In genomic region chr7:98653601-98654310, GRCh38 we compare ENCODE assay signal across 26 cellular contexts. TPM values are rescaled to one million over a fixed set of nuclear protein-coding genes. Genes with fewer than 3 reads are reported as not detected.
A peak's percentile ranks its signal among the peaks of the same experiment; 100 is the strongest.
DNase-seq lines count a peak whose midpoint lies in the region; ATAC-seq, FAIRE-seq and TF ChIP-seq lines count a peak whose summit lies in the region.
"Had no signal": no experiment of that assay in that cellular context is flagged by ENCODE, and none has a peak within 500 bp of the region (broad histone marks: within the 10 kb centered on the region; RNA-seq: fewer than 3 reads in every experiment).

No MANE protein-coding gene starts in this region.

- H3K27ac ChIP-seq in HepG2 (ENCODE audit: extremely low read length, insufficient read depth, low read length) (no peak overlapping the region), right lobe of liver (no peak overlapping the region), spleen (no peak overlapping the region)
- no peak overlapping the region for H3K27ac ChIP-seq in effector memory CD4-positive, alpha-beta T cell (ENCODE audit: insufficient read depth, low read length, poor library complexity, severe bottlenecking)
- H3K27ac ChIP-seq: A549; BLaER1 treated with 17β-estradiol and CSF1 and Interleukin-3, amounts not matched to agents 10 nM and 100 nM had no signal

- H3K79me2 ChIP-seq in HepG2 (ENCODE audit: insufficient read depth, low read length), result no peaks in the 10 kb centered on the region

- BruUV-seq in HepG2 (replicated peaks; lab: Mats Ljungman, UMichigan), result no TSS peak

- no peak for FAIRE-seq in HepG2 (lab: Jason Lieb, UNC)
- FAIRE-seq: A549, D721Med, G401.6, GM12892, GM19239, H54 had no signal

- peaks cover 9% of the 10 kb centered on the region for H3K4me1 ChIP-seq in HepG2 (ENCODE audit: insufficient read depth, low read length)
- H3K4me1 ChIP-seq in right lobe of liver, result no peaks in the 10 kb centered on the region
- H3K4me1 ChIP-seq in spleen, result no peaks in the 10 kb centered on the region
- no peaks in the 10 kb centered on the region for H3K4me1 ChIP-seq in effector memory CD4-positive, alpha-beta T cell (ENCODE audit: control insufficient read depth, insufficient read depth, low read length, poor library complexity, severe bottlenecking)
- H3K4me1 ChIP-seq: A549, BE2C had no signal

- 24% methylated on average over 6 of the region's 6 CpGs for WGBS in HepG2 (ENCODE audit: low lambda C conversion rate)
- WGBS in right lobe of liver (ENCODE audit: insufficient coverage, low coverage, low lambda C conversion rate, missing lambda C conversion rate), result 69% methylated on average over 5 of the region's 6 CpGs
- WGBS in spleen, 5 donors, result 69 to 87% (median 81%) methylated on average over 6 of the region's 6 CpGs

- intact Hi-C loops in HepG2 (cut with micrococcal nuclease; ENCODE audit: unreplicated experiment), result no loop called here
- intact Hi-C loops in right lobe of liver (cut with DNase I), result no loop called here
- intact Hi-C loops in spleen (cut with DNase I; ENCODE audit: low total_unique reads), result no loop called here

- POLR2A ChIA-PET in HepG2 (lab: Yijun Ruan, JAX), result no interaction called here

- TF ChIP-seq POLR2A in HepG2 (IDR thresholded peaks at IDR 0.05; ENCODE audit: insufficient read depth in 1 of 2, low read depth in 2 of 2, low read length in 2 of 2) (no peak), right lobe of liver (IDR thresholded peaks at IDR 0.05) (no peak), spleen (IDR thresholded peaks at IDR 0.05) (no peak)

- in situ Hi-C loops in HepG2 (cut with HindIII; ENCODE audit: extremely low pct_ligation_motif_present, low pct_unique_long_range_greater_than_20kb), result no loop called here

- no peak overlapping the region for H2AFZ ChIP-seq in HepG2 (ENCODE audit: low read length)
- H2AFZ ChIP-seq: GM23338 had no signal

- DNase-seq in HepG2 (ENCODE audit: low spot score) (peak; percentile 6), right lobe of liver (no peak), myocyte (ENCODE audit: low read depth) (peak; percentile 90), spleen (peak; percentile 36)
- DNase-seq in effector memory CD4-positive, alpha-beta T cell, result no peak
- DNase-seq: 8988T; ACHN; AML-193; BE2C; CD4-positive, alpha-beta T cell; CD8-positive, alpha-beta memory T cell; DMS 273 treated with DMSO at 0.1 percent for 48 hours; DMS53; DMS79 treated with DMSO at 0.1 percent for 48 hours had no signal

- H3K36me3 ChIP-seq in HepG2 (replicated peaks in 1 of 2; ENCODE audit: control insufficient read depth in 1 of 2, insufficient read depth in 2 of 2, low read length in 2 of 2) (no peaks in the 10 kb centered on the region), right lobe of liver (no peaks in the 10 kb centered on the region), spleen (no peaks in the 10 kb centered on the region)
- no peaks in the 10 kb centered on the region for H3K36me3 ChIP-seq in effector memory CD4-positive, alpha-beta T cell (ENCODE audit: control insufficient read depth, insufficient read depth, low read length)
- H3K36me3 ChIP-seq: BE2C, HAP-1 had no signal

- H3K4me2 ChIP-seq in HepG2 (ENCODE audit: low read depth, low read length), result no peak overlapping the region; the same call in 1 of the 2 replicates
- H3K4me2 ChIP-seq: A549; BLaER1 treated with 17β-estradiol and CSF1 and Interleukin-3, amounts not matched to agents 10 nM and 100 nM; GM23338 had no signal

- peaks cover 0 to 6% of the 10 kb centered on the region in 2 experiments; a peak in 2 of 5 replicates for H3K27me3 ChIP-seq in HepG2 (ENCODE audit: control insufficient read depth in 1 of 2, insufficient read depth in 2 of 2, low read length in 2 of 2)
- H3K27me3 ChIP-seq in right lobe of liver, result no peaks in the 10 kb centered on the region
- no peaks in the 10 kb centered on the region for H3K27me3 ChIP-seq in spleen (replicated peaks in 1 of 7)
- no peaks in the 10 kb centered on the region for H3K27me3 ChIP-seq in effector memory CD4-positive, alpha-beta T cell (replicated peaks; ENCODE audit: control insufficient read depth, insufficient read depth, low read length, poor library complexity, severe bottlenecking)
- H3K27me3 ChIP-seq: BE2C; BLaER1 treated with 17β-estradiol and CSF1 and Interleukin-3, amounts not matched to agents 10 nM and 100 nM had no signal

- ATAC-seq in HepG2 (peak; percentile 83), right lobe of liver (no peak), GM21529 (IDR thresholded peaks at IDR 0.05; ENCODE audit: unreplicated experiment) (no peak), HG03280 (IDR thresholded peaks at IDR 0.05; ENCODE audit: unreplicated experiment) (no peak)
- ATAC-seq: A549, GM23338 had no signal

- TF ChIP-seq EP300 in HepG2 (IDR thresholded peaks at IDR 0.05; ENCODE audit: low read depth in 2 of 2, low read length in 2 of 2) (no peak), HepG2 (CRISPR knock-in tag; IDR thresholded peaks at IDR 0.05; ENCODE audit: borderline replicate concordance) (no peak)

- TF ChIP-seq RAD21 in HepG2 (CRISPR knock-in tag; IDR thresholded peaks at IDR 0.05), result no peak

- CTCF ChIA-PET in HepG2 (lab: Yijun Ruan, JAX; ENCODE audit: low intra/inter-chr PET ratio, low total read pairs), result no interaction called here

- H3K9me3 ChIP-seq in HepG2 (ENCODE audit: low read length), result no peaks in the 10 kb centered on the region
- no peaks in the 10 kb centered on the region for H3K9me3 ChIP-seq in right lobe of liver
- H3K9me3 ChIP-seq in spleen, result peaks cover 0 to 34% (median 21%) of the 10 kb centered on the region in 8 donors
- no peaks in the 10 kb centered on the region for H3K9me3 ChIP-seq in effector memory CD4-positive, alpha-beta T cell (ENCODE audit: control insufficient read depth, low read length)

- no peak overlapping the region for H3K9ac ChIP-seq in HepG2 (ENCODE audit: insufficient read depth, low read depth, low read length)
- H3K9ac ChIP-seq: BLaER1 treated with 17β-estradiol and CSF1 and Interleukin-3, amounts not matched to agents 10 nM and 100 nM had no signal

- no peaks in the 10 kb centered on the region for H4K20me1 ChIP-seq in HepG2 (ENCODE audit: insufficient read depth, low read length)
- H4K20me1 ChIP-seq: BLaER1 treated with 17β-estradiol and CSF1 and Interleukin-3, amounts not matched to agents 10 nM and 100 nM had no signal

- TF ChIP-seq CTCF in HepG2 (CRISPR knock-in tag; IDR thresholded peaks at IDR 0.05) (no peak), right lobe of liver (IDR thresholded peaks at IDR 0.05) (no peak), spleen (IDR thresholded peaks at IDR 0.05 in 8 of 11, conservative IDR thresholded peaks at IDR 0.05 in 3 of 11) (no peak)

- H3K4me3 ChIP-seq in HepG2 (replicated peaks in 1 of 3; ENCODE audit: insufficient read depth in 1 of 3, low read depth in 2 of 3, low read length in 3 of 3), result no peak overlapping the region
- no peak overlapping the region for H3K4me3 ChIP-seq in right lobe of liver
- no peak overlapping the region for H3K4me3 ChIP-seq in spleen
- H3K4me3 ChIP-seq in effector memory CD4-positive, alpha-beta T cell (ENCODE audit: insufficient read depth, low read depth, low read length, poor library complexity, severe bottlenecking), result no peak overlapping the region
- H3K4me3 ChIP-seq: A549; BLaER1 treated with 17β-estradiol and CSF1 and Interleukin-3, amounts not matched to agents 10 nM and 100 nM; GM23338; HAP-1 had no signal

TF ChIP-seq in HepG2, 621 proteins besides CTCF, POLR2A, EP300 and RAD21 (continues in another document):
- TF ChIP-seq SALL1 (CRISPR knock-in tag; IDR thresholded peaks at IDR 0.05) (peak; percentile 27; the same call in 1 of the 2 replicates), ELF3 (CRISPR knock-in tag; IDR thresholded peaks at IDR 0.05) (peak; percentile 25; the same call in 1 of the 2 replicates), ETV5 (CRISPR knock-in tag; IDR thresholded peaks at IDR 0.05; ENCODE audit: borderline replicate concordance) (peak; percentile 54; the same call in 1 of the 2 replicates), ZBTB34 (CRISPR knock-in tag; IDR thresholded peaks at IDR 0.05) (no peak)

RNA-seq across cellular contexts. Expression of gene NPTX2, which starts 36.7 kb away (rescaled TPM):
- total RNA-seq in HepG2 (2016; rRNA removed; fragmentation: Illumina TruSeq; extraction: Trizol) (not detected in 2 replicates), right lobe of liver (1 to 10 TPM in 3 of 6 experiments, under 1 TPM in 3; 0.23 to 3.7 (median 0.73) TPM), myocyte (121 and 170 TPM in 2 replicates), spleen (10 to 100 TPM in 5 of 7 donors, 1 to 10 TPM in 2; 3.6 to 64.6 (median 25.6) TPM)
- not detected in 2 replicates for total RNA-seq in HepG2 (2016; cell fraction: cytosol; rRNA removed; fragmentation: Illumina TruSeq; extraction: Trizol; ENCODE audit: low read depth)
- not detected in 2 replicates for total RNA-seq in HepG2 (2016; cell fraction: insoluble cytoplasmic fraction; rRNA removed; fragmentation: Illumina TruSeq; extraction: Trizol)
- not detected in 2 replicates for total RNA-seq in HepG2 (2016; cell fraction: membrane; rRNA removed; fragmentation: Illumina TruSeq; extraction: Trizol)
- not detected in 2 replicates for total RNA-seq in HepG2 (2016; cell fraction: nucleus; rRNA removed; fragmentation: Illumina TruSeq; extraction: Trizol)
- polyA plus RNA-seq in HepG2 (2011; rRNA removed) (not detected in 2 replicates), spleen (1 to 10 TPM; 2.2 to 6.0 (median 2.9) TPM)
- polyA plus RNA-seq in HepG2 (2011; cell fraction: cytosol; rRNA removed), result not detected in 2 replicates
- polyA plus RNA-seq in HepG2 (2011; cell fraction: nucleus; rRNA removed), result not detected in 2 replicates
- not detected in 2 replicates for polyA plus RNA-seq in HepG2 (2012)
- polyA plus RNA-seq in HepG2 (2016; cell fraction: cytosol; fragmentation: Illumina TruSeq; extraction: Trizol; ENCODE audit: low read depth), result not detected in 2 replicates
- polyA plus RNA-seq in HepG2 (2016; cell fraction: insoluble cytoplasmic fraction; fragmentation: Illumina TruSeq; extraction: Trizol; ENCODE audit: low read depth), result not detected in 2 replicates
- polyA plus RNA-seq in HepG2 (2016; cell fraction: membrane; fragmentation: Illumina TruSeq; extraction: Trizol; ENCODE audit: low read depth), result not detected in 2 replicates
- polyA plus RNA-seq in HepG2 (2016; cell fraction: nucleus; fragmentation: Illumina TruSeq; extraction: Trizol; ENCODE audit: insufficient read depth, low read depth), result not detected in 2 replicates
- polyA minus RNA-seq in HepG2 (2011; rRNA and poly(A)+ RNA removed; ENCODE audit: low replicate concordance), result not detected in 2 replicates
- not detected in 2 replicates for polyA minus RNA-seq in HepG2 (2011; cell fraction: cytosol; rRNA and poly(A)+ RNA removed)
- polyA minus RNA-seq in HepG2 (2011; cell fraction: nucleus; rRNA and poly(A)+ RNA removed), result not detected in 2 replicates
- 4.1 TPM for polyA plus RNA-seq in myocyte (2012)
- total RNA-seq: CD4-positive, alpha-beta T cell; CD8-positive, alpha-beta memory T cell had no signal
- polyA plus RNA-seq: A549, CD14-positive monocyte had no signal

Comparison
In these comparisons a context has a peak if more than half of its experiments do, and no peak if none do; other contexts are left out.
1. DNase-seq: peak in HepG2 (single experiment), myocyte (single experiment) and spleen (single experiment); none in right lobe of liver (0 of 3) and effector memory CD4-positive, alpha-beta T cell (0 of 3).